ENCODE assay signal across 8 cellular contexts in genomic region chr12:120116443-120116791, GRCh38. TPM values are rescaled to one million over a fixed set of nuclear protein-coding genes. Genes with fewer than 3 reads are reported as not detected.
DNase-seq lines count a peak whose midpoint lies in the region; ATAC-seq and TF ChIP-seq lines count a peak whose summit lies in the region.

TSS of gene RAB35 (minus strand) at chr12:120116753. CDS start at chr12:120116650, 103 bp downstream.

- CTCF ChIA-PET in Caco-2 (lab: Charles Lee), result interaction anchor here (1.4 to 2.2 kb wide), 2 partner anchors 29 to 112 kb away, joined by 9 to 11 read pairs; no protein-coding TSS in a partner anchor

- no peak for ATAC-seq in lung (ENCODE audit: insufficient read depth, low FRiP score)

- WGBS in lung, 2 donors, result 0 to 1% methylated on average over 32 to 49 of the region's 49 CpGs

- H3K27me3 Mint-ChIP-seq in Caco-2 (ENCODE audit: insufficient read depth, unreplicated experiment) (no peaks in the 10 kb centered on the region), type B pancreatic cell (no peaks in the 10 kb centered on the region)

- no peaks in the 10 kb centered on the region for H3K9me3 ChIP-seq in Caco-2
- no peaks in the 10 kb centered on the region for H3K9me3 ChIP-seq in HUES6 (ENCODE audit: control insufficient read depth, insufficient read depth, low read depth, low read length)
- H3K9me3 ChIP-seq in lung (ENCODE audit: control insufficient read depth in 2 of 2, insufficient read depth in 1 of 2, low read length in 1 of 2), result no peaks in the 10 kb centered on the region

- DNase-seq in Caco-2 (no peak), cerebellum (ENCODE audit: low spot score) (no peak), lung (ENCODE audit: low spot score) (no peak), type B pancreatic cell (ENCODE audit: extremely low spot score, unreplicated experiment) (no peak), NCI-H2196 (lab: John Stamatoyannopoulos, UW; ENCODE audit: unreplicated experiment) (no peak), 8988T (no peak), NOMO-1 (lab: John Stamatoyannopoulos, UW; ENCODE audit: unreplicated experiment in 2 of 2) (no peak)

- H3K36me3 ChIP-seq in Caco-2 (ENCODE audit: control insufficient read depth, insufficient read depth, low read length), result peaks cover 2% of the 10 kb centered on the region; the same call in 1 of the 2 replicates
- H3K36me3 ChIP-seq in HUES6 (ENCODE audit: control insufficient read depth, insufficient read depth, low read length), result peaks cover 11% of the 10 kb centered on the region
- H3K36me3 ChIP-seq in lung (ENCODE audit: control insufficient read depth in 2 of 2, insufficient read depth in 2 of 2, low read length in 2 of 2), result peaks cover 0 to 4% of the 10 kb centered on the region in 2 donors

- POLR2A ChIA-PET in Caco-2 (lab: Charles Lee), result interaction anchor here (0.7 to 2.6 kb wide), 5 partner anchors 9 to 176 kb away, joined by 6 to 36 read pairs (median 11); partner anchors contain the start of genes RNU4-1, RNU4-2 and RPLP0

- H3K4me3 Mint-ChIP-seq in Caco-2 (ENCODE audit: unreplicated experiment), result peak within 1 kb of the TSS; percentile 84
- H3K4me3 Mint-ChIP-seq in type B pancreatic cell, result peak within 1 kb of the TSS; percentile 97

- H3K9me3 Mint-ChIP-seq in Caco-2 (ENCODE audit: unreplicated experiment), result no peaks in the 10 kb centered on the region
- no peaks in the 10 kb centered on the region for H3K9me3 Mint-ChIP-seq in type B pancreatic cell

- H3K36me3 Mint-ChIP-seq in Caco-2 (ENCODE audit: insufficient read depth, unreplicated experiment), result peaks cover 74% of the 10 kb centered on the region
- H3K36me3 Mint-ChIP-seq in type B pancreatic cell, result peaks cover 19% of the 10 kb centered on the region

- H3K27ac Mint-ChIP-seq in Caco-2 (ENCODE audit: unreplicated experiment) (peak within 1 kb of the TSS; percentile 92), type B pancreatic cell (peak within 1 kb of the TSS; percentile 94)

- H3K27ac ChIP-seq in HUES6 (ENCODE audit: low read depth, low read length) (peak within 1 kb of the TSS; percentile 78; the same call in 1 of the 2 replicates), lung (ENCODE audit: low read depth in 1 of 2, low read length in 1 of 2) (peak within 1 kb of the TSS; percentile 96 to 98)

- intact Hi-C loops in Caco-2 (cut with micrococcal nuclease; ENCODE audit: unreplicated experiment), result loop anchor here (1.0 kb wide), 1 partner anchor 11 kb away; no protein-coding TSS in a partner anchor

- peak within 1 kb of the TSS; percentile 86 for H3K4me3 ChIP-seq in Caco-2 (ENCODE audit: low read depth, low read length)
- peak within 1 kb of the TSS; percentile 98 for H3K4me3 ChIP-seq in HUES6 (ENCODE audit: low read depth, low read length)
- H3K4me3 ChIP-seq in lung, result peak within 1 kb of the TSS; percentile 98

- peak within 1 kb of the TSS; percentile 87 for H3K9ac ChIP-seq in HUES6 (ENCODE audit: low read length)

- H3K4me1 Mint-ChIP-seq in Caco-2 (ENCODE audit: low read depth, unreplicated experiment), result peaks cover 24% of the 10 kb centered on the region
- H3K4me1 Mint-ChIP-seq in type B pancreatic cell (ENCODE audit: unreplicated experiment), result peaks cover 45% of the 10 kb centered on the region

- TF ChIP-seq CTCF in Caco-2 (IDR thresholded peaks at IDR 0.05; ENCODE audit: insufficient read depth in 1 of 2, low read depth in 1 of 2, low read length in 1 of 2, severe bottlenecking in 1 of 2, unreplicated experiment in 1 of 2) (no peak), lung (IDR thresholded peaks at IDR 0.05; ENCODE audit: control extremely low read depth, extremely low read depth) (no peak), type B pancreatic cell (conservative IDR thresholded peaks at IDR 0.05) (no peak)

- H3K27me3 ChIP-seq in Caco-2 (replicated peaks; ENCODE audit: control insufficient read depth, insufficient read depth, low read length) (no peaks in the 10 kb centered on the region), HUES6 (ENCODE audit: control insufficient read depth, insufficient read depth, low read length) (no peaks in the 10 kb centered on the region), lung (ENCODE audit: control insufficient read depth, insufficient read depth) (no peaks in the 10 kb centered on the region)

- no TSS peak for BruUV-seq in Caco-2 (replicated peaks; lab: Mats Ljungman, UMichigan)

- H3K4me1 ChIP-seq in Caco-2 (peaks cover 26% of the 10 kb centered on the region), HUES6 (ENCODE audit: control insufficient read depth, insufficient read depth, low read length) (peaks cover 20% of the 10 kb centered on the region), lung (ENCODE audit: control insufficient read depth in 2 of 2, insufficient read depth in 2 of 2, low read length in 2 of 2) (peaks cover 21 to 23% of the 10 kb centered on the region in 2 donors)

RNA-seq across cellular contexts. Expression of gene RAB35, which starts in this region (rescaled TPM):
- total RNA-seq in Caco-2 (2022) (65.1 and 72.0 TPM in 2 replicates), cerebellum (21.5 TPM), lung (10 to 100 TPM; 22.1 to 51.8 TPM), type B pancreatic cell (ENCODE audit: low replicate concordance) (42.3 and 47.1 TPM in 2 replicates)
- 10 to 100 TPM; 27.3 to 47.0 TPM for polyA plus RNA-seq in lung
